In the genomic region with DNA sequence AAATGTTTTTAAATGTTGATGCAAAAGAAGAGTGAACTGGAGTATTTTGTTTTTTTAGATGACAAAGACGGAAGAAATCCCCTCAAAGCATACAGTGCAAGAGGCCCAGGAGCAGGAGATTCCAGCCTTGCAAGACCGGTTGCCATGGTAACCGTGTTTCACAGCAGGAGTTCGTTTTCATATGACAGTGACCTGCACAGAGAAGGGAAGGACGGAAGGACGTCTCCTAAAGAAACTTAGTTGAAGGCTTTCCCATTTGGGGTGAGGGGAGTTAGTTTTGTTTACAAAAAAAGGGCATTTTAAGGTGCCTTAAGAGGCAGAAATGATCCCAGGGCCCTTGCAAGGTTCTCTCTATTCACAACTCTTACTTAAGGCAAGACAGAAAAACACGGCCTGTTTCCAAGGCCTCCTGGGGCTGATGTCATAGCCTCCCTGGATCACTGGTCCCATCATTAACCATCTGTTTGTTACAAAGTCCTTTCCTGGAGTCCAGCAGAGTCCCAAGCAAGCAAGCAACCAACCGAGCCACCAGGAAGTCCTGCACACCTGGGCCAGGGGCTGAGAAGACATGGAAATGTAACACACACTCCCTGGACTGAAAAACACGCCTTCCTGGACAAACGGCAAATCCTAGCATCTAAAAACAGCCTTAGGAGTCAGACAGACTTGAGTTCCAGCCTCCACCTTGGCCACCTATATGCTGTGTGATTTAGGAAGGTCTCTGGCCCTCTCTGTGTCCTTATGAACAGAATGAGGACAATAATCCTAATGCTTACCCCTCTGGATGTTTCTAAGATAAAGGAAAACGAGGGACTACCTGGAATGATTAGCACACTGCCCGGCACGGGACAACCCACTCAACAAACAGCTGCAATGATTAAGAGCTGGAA, we compare ENCODE assay signal across 9 cellular contexts. TPM values are rescaled to one million over a fixed set of nuclear protein-coding genes. Genes with fewer than 3 reads are reported as not detected.
DNase-seq lines count a peak whose midpoint lies in the region; ATAC-seq, FAIRE-seq and TF ChIP-seq lines count a peak whose summit lies in the region.
"Had no signal": no experiment of that assay in that cellular context is flagged by ENCODE, and none has a peak within 500 bp of the region (broad histone marks: within the 10 kb centered on the region; RNA-seq: fewer than 3 reads in every experiment).

No MANE protein-coding gene starts in this region.

- ATAC-seq in GM12878, result no peak
- no peak for ATAC-seq in GM21786 (IDR thresholded peaks at IDR 0.05; ENCODE audit: unreplicated experiment)
- no peak for ATAC-seq in HG03439 (IDR thresholded peaks at IDR 0.05; ENCODE audit: unreplicated experiment)

- 42% methylated on average over 13 of the region's 13 CpGs for WGBS in GM12878 (ENCODE audit: insufficient coverage, insufficient replicate concordance, low lambda C conversion rate, missing lambda C conversion rate)

- H3K36me3 ChIP-seq in A673 (ENCODE audit: insufficient read depth, low read length, poor library complexity, severe bottlenecking) (no peaks in the 10 kb centered on the region), HAP-1 (replicated peaks) (no peaks in the 10 kb centered on the region), GM12878 (ENCODE audit: control insufficient read depth in 2 of 2, insufficient read depth in 2 of 2, low read length in 1 of 2) (no peaks in the 10 kb centered on the region)

- no peak for TF ChIP-seq EP300 in GM12878 (IDR thresholded peaks at IDR 0.05; ENCODE audit: borderline replicate concordance in 1 of 2, control insufficient read depth in 1 of 2, low read depth in 2 of 2, low read length in 2 of 2)

- intact Hi-C loops in A673 (cut with micrococcal nuclease; ENCODE audit: unreplicated experiment), result no loop called here
- intact Hi-C loops in GM12878 (cut with micrococcal nuclease; ENCODE audit: unreplicated experiment), result no loop called here

- FAIRE-seq in GM12878 (lab: Jason Lieb, UNC), result no peak
- FAIRE-seq: TTC549 had no signal

- H3K9me3 ChIP-seq in A673 (ENCODE audit: low read depth, low read length, poor library complexity, severe bottlenecking), result no peaks in the 10 kb centered on the region
- H3K9me3 ChIP-seq in HAP-1, result no peaks in the 10 kb centered on the region
- no peaks in the 10 kb centered on the region for H3K9me3 ChIP-seq in GM12878 (replicated peaks; ENCODE audit: control insufficient read depth, insufficient read depth, low read length)

- no peak for TF ChIP-seq RAD21 in GM12878 (IDR thresholded peaks at IDR 0.05; ENCODE audit: insufficient read depth, low read depth, low read length)

- no peak overlapping the region for H3K9ac ChIP-seq in GM12878 (ENCODE audit: control insufficient read depth, insufficient read depth, low read length)

- H4K20me1 ChIP-seq in GM12878 (ENCODE audit: control insufficient read depth, insufficient read depth), result no peaks in the 10 kb centered on the region

- H3K4me3 ChIP-seq in A673 (ENCODE audit: low read depth, low read length, poor library complexity, severe bottlenecking) (no peak overlapping the region), HAP-1 (no peak overlapping the region), GM12878 (no peak overlapping the region)

- TF ChIP-seq CTCF in A673 (conservative IDR thresholded peaks at IDR 0.05; ENCODE audit: low read depth, low read length) (no peak), GM12878 (IDR thresholded peaks at IDR 0.05 in 2 of 3, conservative IDR thresholded peaks at IDR 0.05 in 1 of 3; ENCODE audit: control insufficient read depth in 2 of 3, extremely low read depth in 1 of 3, insufficient read depth in 1 of 3, low read depth in 3 of 3, low read length in 3 of 3) (no peak), GM10266 (IDR thresholded peaks at IDR 0.05; ENCODE audit: control insufficient read depth, insufficient read depth, low read depth, missing control alignments) (no peak)

- no peak overlapping the region for H2AFZ ChIP-seq in GM12878 (ENCODE audit: control insufficient read depth, low read depth, low read length)

- peaks cover 3% of the 10 kb centered on the region for H3K4me1 ChIP-seq in A673 (ENCODE audit: insufficient read depth, low read length, poor library complexity, severe bottlenecking)
- peaks cover 11% of the 10 kb centered on the region for H3K4me1 ChIP-seq in HAP-1
- no peaks in the 10 kb centered on the region for H3K4me1 ChIP-seq in GM12878 (ENCODE audit: control insufficient read depth, insufficient read depth, low read length)

- TF ChIP-seq POLR2A in GM12878 (IDR thresholded peaks at IDR 0.05; ENCODE audit: low read depth, low read length), result no peak

- no peak overlapping the region for H3K4me2 ChIP-seq in GM12878 (ENCODE audit: control insufficient read depth, insufficient read depth)

- BruUV-seq in A673 (replicated peaks; lab: Mats Ljungman, UMichigan), result no TSS peak
- BruUV-seq in GM12878 (replicated peaks; lab: Mats Ljungman, UMichigan), result no TSS peak

- CTCF ChIA-PET in A673 (lab: Charles Lee), result no interaction called here
- CTCF ChIA-PET in GM12878 (lab: Yijun Ruan, JAX), result interaction anchor here (0.8 kb wide), 1 partner anchor 238 kb away, joined by 3 read pairs; no protein-coding TSS in a partner anchor

- SMC1A ChIA-PET in GM12878 (lab: Charles Lee; ENCODE audit: uncharacterized antibody, unreplicated experiment), result no interaction called here

- DNase-seq in A673 (ENCODE audit: low spot score), result peak; percentile 37
- DNase-seq in HAP-1 (ENCODE audit: low spot score in 2 of 2), result peak; percentile 50 to 81
- no peak for DNase-seq in GM12878 (ENCODE audit: low read depth, low spot score)
- DNase-seq in left kidney (ENCODE audit: low read depth, low spot score), result peak; percentile 97
- DNase-seq in activated T-cell treated with anti-CD3 and anti-CD28 coated beads, Interleukin-2, amount 50 U/mL, for 48 hours, result no peak
- DNase-seq in GM10266 (ENCODE audit: extremely low spot score), result no peak

- H3K27me3 ChIP-seq in A673 (replicated peaks; ENCODE audit: insufficient read depth, low read depth, low read length, poor library complexity) (no peaks in the 10 kb centered on the region), HAP-1 (ENCODE audit: low read depth) (no peaks in the 10 kb centered on the region), GM12878 (replicated peaks in 1 of 2; ENCODE audit: control insufficient read depth in 2 of 2, insufficient read depth in 2 of 2, low read length in 1 of 2) (peaks cover 0 to 3% of the 10 kb centered on the region in 2 experiments; a peak in 2 of 4 replicates)

- no peaks in the 10 kb centered on the region for H3K79me2 ChIP-seq in GM12878 (ENCODE audit: control insufficient read depth, insufficient read depth, low read length)

- in situ Hi-C loops in HAP-1 (cut with MboI; ENCODE audit: low sequenced_read_pairs), result no loop called here
- in situ Hi-C loops in GM12878 (cut with MboI), result no loop called here

- RAD21 ChIA-PET in GM12878 (lab: Charles Lee; ENCODE audit: unreplicated experiment), result interaction anchor here (1.1 kb wide), 1 partner anchor 75 kb away, joined by 3 read pairs; no protein-coding TSS in a partner anchor

- H3K27ac ChIP-seq in A673 (ENCODE audit: low read depth, low read length, poor library complexity, severe bottlenecking) (no peak overlapping the region), GM12878 (ENCODE audit: control insufficient read depth, insufficient read depth) (no peak overlapping the region)

- POLR2A ChIA-PET in A673 (lab: Charles Lee; ENCODE audit: low non-redundant PET), result no interaction called here
- POLR2A ChIA-PET in GM12878 (lab: Charles Lee), result no interaction called here

TF ChIP-seq in GM12878, 131 proteins besides CTCF, POLR2A, EP300 and RAD21:
- peak; percentile 83 for TF ChIP-seq BMI1 (IDR thresholded peaks at IDR 0.05; ENCODE audit: borderline replicate concordance)
- TF ChIP-seq, protein P1, sequence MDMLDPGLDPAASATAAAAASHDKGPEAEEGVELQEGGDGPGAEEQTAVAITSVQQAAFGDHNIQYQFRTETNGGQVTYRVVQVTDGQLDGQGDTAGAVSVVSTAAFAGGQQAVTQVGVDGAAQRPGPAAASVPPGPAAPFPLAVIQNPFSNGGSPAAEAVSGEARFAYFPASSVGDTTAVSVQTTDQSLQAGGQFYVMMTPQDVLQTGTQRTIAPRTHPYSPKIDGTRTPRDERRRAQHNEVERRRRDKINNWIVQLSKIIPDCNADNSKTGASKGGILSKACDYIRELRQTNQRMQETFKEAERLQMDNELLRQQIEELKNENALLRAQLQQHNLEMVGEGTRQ (IDR thresholded peaks at IDR 0.05; ENCODE audit: borderline replicate concordance, low read depth, low read length), result no peak

RNA-seq across cellular contexts. Expression of a gene that starts 30.3 kb away (rescaled TPM):
- total RNA-seq in A673 (2021) (0.82 and 1.3 TPM in 2 replicates), GM12878 (2014; rRNA removed) (0.49 and 0.62 TPM in 2 replicates), GM12878 (2014; rRNA removed; fragmentation: Illumina TruSeq; extraction: Trizol) (0.18 and 0.55 TPM in 2 replicates), GM12878 (2021) (0.51 and 1.2 TPM in 2 replicates)
- 5.2 and 7.6 TPM in 2 replicates for total RNA-seq in GM12878 (2013; cell fraction: nucleolus; rRNA removed)
- polyA plus RNA-seq in GM12878 (2011; ENCODE audit: low read depth), result 0.13 TPM
- polyA plus RNA-seq in GM12878 (2011; rRNA removed) (0.45 and 0.53 TPM in 2 replicates), GM12878 (2014; fragmentation: Illumina TruSeq; extraction: Trizol) (0.22 TPM in 1 of 2 replicates, not detected in the other), GM12878 (2014; fragmentation: Nextera tagmentation; extraction: Ambion mirVana) (under 1 TPM in 1 of 2 experiments, not detected in 1; 0.04 TPM), GM12878 (2014; rRNA removed) (0.37 and 0.78 TPM in 2 replicates), GM12878 (2016; fragmentation: Nextera tagmentation; extraction: Ambion mirVana) (under 1 TPM in 1 of 2 experiments, not detected in 1; 0.40 TPM)
- polyA plus RNA-seq in GM12878 (2011; cell fraction: cytosol; rRNA removed), result 0.87 and 1.1 TPM in 2 replicates
- polyA plus RNA-seq in GM12878 (2011; cell fraction: nucleus; rRNA removed), result 0.97 and 1.3 TPM in 2 replicates
- 0.34 and 1.6 TPM in 2 replicates for polyA plus RNA-seq in GM12878 (2012)
- 0.29 and 1.6 TPM in 2 replicates for polyA minus RNA-seq in GM12878 (2011; rRNA and poly(A)+ RNA removed)
- not detected in 2 replicates for polyA minus RNA-seq in GM12878 (2011; cell fraction: cytosol; rRNA and poly(A)+ RNA removed)
- 1.8 TPM in 1 of 2 replicates, not detected in the other for polyA minus RNA-seq in GM12878 (2011; cell fraction: nucleus; rRNA and poly(A)+ RNA removed)

Comparison
In these comparisons a context has a peak if more than half of its experiments do, and no peak if none do; other contexts are left out.
1. DNase-seq: peak in A673 (single experiment), HAP-1 (2 of 2) and left kidney (single experiment); none in GM12878 (single experiment), activated T-cell treated with anti-CD3 and anti-CD28 coated beads, Interleukin-2, amount 50 U/mL, for 48 hours (0 of 2) and GM10266 (single experiment).